8 cellular contexts compared by ENCODE assay signal in genomic region chr20:34362502-34363061, GRCh38. TPM values are rescaled to one million over a fixed set of nuclear protein-coding genes. Genes with fewer than 3 reads are reported as not detected.
DNase-seq lines count a peak whose midpoint lies in the region; ATAC-seq lines count a peak whose summit lies in the region.

No MANE protein-coding gene starts in this region.

- H3K36me3 ChIP-seq in thymus (ENCODE audit: control insufficient read depth, insufficient read depth) = peaks cover 3% of the 10 kb centered on the region

- H3K27ac Mint-ChIP-seq in activated T-cell treated with anti-CD3 and anti-CD28 coated beads, Interleukin-2, amount 50 U/mL, for 24 hours = peak overlapping the region; percentile 98
- peak overlapping the region; percentile 90 for H3K27ac Mint-ChIP-seq in activated CD4-positive, alpha-beta memory T cell treated with anti-CD3 and anti-CD28 coated beads, Interleukin-2, amount 10 ng/mL, durations not matched to agents 7 days and 5 days

- peak overlapping the region; percentile 96 for H3K4me3 Mint-ChIP-seq in activated T-cell treated with anti-CD3 and anti-CD28 coated beads, Interleukin-2, amount 50 U/mL, for 24 hours
- H3K4me3 Mint-ChIP-seq in activated CD4-positive, alpha-beta memory T cell treated with anti-CD3 and anti-CD28 coated beads, Interleukin-2, amount 10 ng/mL, durations not matched to agents 7 days and 5 days = peak overlapping the region; percentile 96

- H3K27me3 ChIP-seq in thymus (ENCODE audit: control insufficient read depth, insufficient read depth) = no peaks in the 10 kb centered on the region

- peaks cover 38% of the 10 kb centered on the region for H3K4me1 Mint-ChIP-seq in activated T-cell treated with anti-CD3 and anti-CD28 coated beads, Interleukin-2, amount 50 U/mL, for 24 hours (ENCODE audit: low read depth)
- peaks cover 41% of the 10 kb centered on the region for H3K4me1 Mint-ChIP-seq in activated CD4-positive, alpha-beta memory T cell treated with anti-CD3 and anti-CD28 coated beads, Interleukin-2, amount 10 ng/mL, durations not matched to agents 7 days and 5 days

- POLR2A ChIA-PET in activated CD4-positive, alpha-beta memory T cell treated with anti-CD3 and anti-CD28 coated beads, Interleukin-2, amount 10 ng/mL, durations not matched to agents 7 days and 5 days (lab: Charles Lee) = interaction anchor here (0.6 to 2.7 kb wide), 19 partner anchors 9 to 1590 kb away, joined by 3 to 39 read pairs (median 4); partner anchors contain the start of genes AHCY, DYNLRB1, EIF2S2 and MAP1LC3A

- H3K4me1 ChIP-seq in thymus (ENCODE audit: control insufficient read depth, insufficient read depth, low read length) = peaks cover 12% of the 10 kb centered on the region

- H3K4me3 ChIP-seq in thymus (ENCODE audit: low read length) = peak overlapping the region; percentile 66

- peak; percentile 8 for ATAC-seq in left colon
- no peak for ATAC-seq in GM19455 (IDR thresholded peaks at IDR 0.05; ENCODE audit: unreplicated experiment)
- ATAC-seq in GM19035 (IDR thresholded peaks at IDR 0.05; ENCODE audit: unreplicated experiment) = no peak

- DNase-seq in activated T-cell treated with anti-CD3 and anti-CD28 coated beads, Interleukin-2, amount 50 U/mL, for 24 hours = no peak
- DNase-seq in activated T-cell treated with anti-CD3 and anti-CD28 coated beads, Interleukin-2, amount 50 U/mL, for 1 hour = no peak
- DNase-seq in activated CD4-positive, alpha-beta memory T cell treated with anti-CD3 and anti-CD28 coated beads, Interleukin-2, amount 10 ng/mL, durations not matched to agents 7 days and 5 days = no peak
- DNase-seq in left colon (no peak), D341Med (ENCODE audit: low spot score) (no peak)

- H3K36me3 Mint-ChIP-seq in activated T-cell treated with anti-CD3 and anti-CD28 coated beads, Interleukin-2, amount 50 U/mL, for 24 hours (ENCODE audit: low read depth) = peaks cover 26% of the 10 kb centered on the region
- H3K36me3 Mint-ChIP-seq in activated CD4-positive, alpha-beta memory T cell treated with anti-CD3 and anti-CD28 coated beads, Interleukin-2, amount 10 ng/mL, durations not matched to agents 7 days and 5 days (ENCODE audit: low read depth) = peaks cover 25% of the 10 kb centered on the region

- H3K9me3 Mint-ChIP-seq in activated T-cell treated with anti-CD3 and anti-CD28 coated beads, Interleukin-2, amount 50 U/mL, for 24 hours = no peaks in the 10 kb centered on the region
- H3K9me3 Mint-ChIP-seq in activated CD4-positive, alpha-beta memory T cell treated with anti-CD3 and anti-CD28 coated beads, Interleukin-2, amount 10 ng/mL, durations not matched to agents 7 days and 5 days = no peaks in the 10 kb centered on the region

- intact Hi-C loops in left colon (cut with DNase I, micrococcal nuclease) = no loop called here

- H3K27me3 Mint-ChIP-seq in activated T-cell treated with anti-CD3 and anti-CD28 coated beads, Interleukin-2, amount 50 U/mL, for 24 hours = no peaks in the 10 kb centered on the region
- peaks cover 3% of the 10 kb centered on the region for H3K27me3 Mint-ChIP-seq in activated CD4-positive, alpha-beta memory T cell treated with anti-CD3 and anti-CD28 coated beads, Interleukin-2, amount 10 ng/mL, durations not matched to agents 7 days and 5 days

- H3K9me3 ChIP-seq in thymus (ENCODE audit: control insufficient read depth) = no peaks in the 10 kb centered on the region

- WGBS in thymus = 86% methylated on average over 8 of the region's 8 CpGs

- CTCF ChIA-PET in activated CD4-positive, alpha-beta memory T cell treated with anti-CD3 and anti-CD28 coated beads, Interleukin-2, amount 10 ng/mL, durations not matched to agents 7 days and 5 days (lab: Charles Lee) = interaction anchor here (0.7 to 2.9 kb wide), 12 partner anchors 9 to 1584 kb away, joined by 3 to 16 read pairs (median 4); partner anchors contain the start of gene DYNLRB1

- no peak overlapping the region for H3K27ac ChIP-seq in thymus (ENCODE audit: low read depth)

RNA-seq across cellular contexts. Expression of gene ITCH, which starts 0.5 kb away (rescaled TPM):
- total RNA-seq in activated CD4-positive, alpha-beta memory T cell treated with anti-CD3 and anti-CD28 coated beads, Interleukin-2, amount 10 ng/mL, durations not matched to agents 7 days and 5 days = 10 to 100 TPM; 55.5 to 56.7 TPM
- total RNA-seq in left colon = 10 to 100 TPM; 69.6 to 78.3 TPM
- polyA plus RNA-seq in thymus = 16.0 TPM

RNA-seq across cellular contexts. Expression of gene AHCY, which starts 59.4 kb away (rescaled TPM):
- 10 to 100 TPM; 50.5 to 53.0 TPM for total RNA-seq in activated CD4-positive, alpha-beta memory T cell treated with anti-CD3 and anti-CD28 coated beads, Interleukin-2, amount 10 ng/mL, durations not matched to agents 7 days and 5 days
- total RNA-seq in left colon = 10 to 100 TPM; 72.9 to 73.9 TPM
- 56.0 TPM for polyA plus RNA-seq in thymus
